ENCODE assay signal across 1 cellular context in genomic region chr13:46469064-46469463, GRCh38.
TF ChIP-seq lines count a peak whose summit lies in the region.

No MANE protein-coding gene starts in this region.

TF ChIP-seq in K562, 482 proteins besides CTCF, POLR2A, EP300 and RAD21 (continued from another document):
- no peak for TF ChIP-seq ZNF318 (IDR thresholded peaks at IDR 0.05; ENCODE audit: borderline replicate concordance in 1 of 2, low read depth in 1 of 2)
- no peak for TF ChIP-seq MIER1 (IDR thresholded peaks at IDR 0.05; ENCODE audit: low read depth)
- no peak for TF ChIP-seq HDAC8 (tag; IDR thresholded peaks at IDR 0.05)
- TF ChIP-seq ELF1 (tag; IDR thresholded peaks at IDR 0.05) = no peak
- no peak for TF ChIP-seq ETV5 (CRISPR knock-in tag; IDR thresholded peaks at IDR 0.05; ENCODE audit: low read depth)
